ENCODE assay signal across 11 cellular contexts in the genomic region with DNA sequence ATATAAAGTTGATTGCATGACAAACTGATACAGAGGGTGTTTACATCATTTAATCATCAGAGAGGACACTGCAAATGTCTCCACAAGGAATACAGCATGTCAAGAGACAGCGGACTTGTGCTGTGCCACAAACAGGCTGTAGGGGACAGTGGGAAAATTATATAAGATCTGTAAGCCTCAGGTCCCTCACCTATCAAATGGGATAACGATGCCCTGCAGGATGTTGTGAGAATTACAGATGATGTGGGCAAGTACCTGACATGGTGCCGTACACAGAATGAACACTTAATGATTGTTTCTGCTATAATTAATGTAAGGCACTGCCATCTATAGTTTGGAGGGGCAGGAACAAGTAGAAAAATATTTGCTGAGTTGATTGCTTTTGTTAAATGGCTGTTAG.
DNase-seq lines count a peak whose midpoint lies in the region; ATAC-seq and TF ChIP-seq lines count a peak whose summit lies in the region.
"Had no signal": no experiment of that assay in that cellular context is flagged by ENCODE, and none has a peak within 500 bp of the region (broad histone marks: within the 10 kb centered on the region; RNA-seq: fewer than 3 reads in every experiment).

No MANE protein-coding gene starts in this region.

- DNase-seq in activated CD8-positive, alpha-beta T cell treated with anti-CD3 and anti-CD28 coated beads for 36 hours: no peak
- DNase-seq in activated CD8-positive, alpha-beta T cell treated with anti-CD3 and anti-CD28 coated beads, Interleukin-2, amount 10 ng/mL, durations not matched to agents 7 days and 5 days: no peak
- peak; percentile 71 for DNase-seq in NCI-H510A treated with DMSO at 0.1 percent for 48 hours (lab: John Stamatoyannopoulos, UW)
- no peak for DNase-seq in foreskin keratinocyte
- no peak for DNase-seq in type B pancreatic cell (ENCODE audit: extremely low spot score, unreplicated experiment)
- DNase-seq in NCI-H2107 (lab: John Stamatoyannopoulos, UW): no peak
- no peak for DNase-seq in activated CD4-positive, alpha-beta memory T cell treated with anti-CD3 and anti-CD28 coated beads for 36 hours
- no peak for DNase-seq in mucosa of gallbladder (ENCODE audit: low spot score)
- DNase-seq: KG1 had no signal

- POLR2A ChIA-PET in activated CD8-positive, alpha-beta T cell treated with anti-CD3 and anti-CD28 coated beads for 36 hours (lab: Charles Lee): no interaction called here
- POLR2A ChIA-PET in activated CD8-positive, alpha-beta T cell treated with anti-CD3 and anti-CD28 coated beads, Interleukin-2, amount 10 ng/mL, durations not matched to agents 7 days and 5 days (lab: Charles Lee): no interaction called here
- POLR2A ChIA-PET in activated CD4-positive, alpha-beta memory T cell treated with anti-CD3 and anti-CD28 coated beads for 36 hours (lab: Charles Lee): no interaction called here

- H3K27ac Mint-ChIP-seq in activated CD8-positive, alpha-beta T cell treated with anti-CD3 and anti-CD28 coated beads for 36 hours: no peak overlapping the region
- H3K27ac Mint-ChIP-seq in activated CD8-positive, alpha-beta T cell treated with anti-CD3 and anti-CD28 coated beads, Interleukin-2, amount 10 ng/mL, durations not matched to agents 7 days and 5 days: no peak overlapping the region
- H3K27ac Mint-ChIP-seq in type B pancreatic cell: peak overlapping the region; percentile 90
- no peak overlapping the region for H3K27ac Mint-ChIP-seq in activated CD4-positive, alpha-beta memory T cell treated with anti-CD3 and anti-CD28 coated beads for 36 hours
- H3K27ac Mint-ChIP-seq: activated naive CD8-positive, alpha-beta T cell treated with anti-CD3 and anti-CD28 coated beads for 36 hours had no signal

- no peaks in the 10 kb centered on the region for H3K36me3 Mint-ChIP-seq in activated CD8-positive, alpha-beta T cell treated with anti-CD3 and anti-CD28 coated beads for 36 hours (ENCODE audit: low read depth)
- no peaks in the 10 kb centered on the region for H3K36me3 Mint-ChIP-seq in activated CD8-positive, alpha-beta T cell treated with anti-CD3 and anti-CD28 coated beads, Interleukin-2, amount 10 ng/mL, durations not matched to agents 7 days and 5 days (ENCODE audit: low read depth)
- no peaks in the 10 kb centered on the region for H3K36me3 Mint-ChIP-seq in type B pancreatic cell
- H3K36me3 Mint-ChIP-seq in activated CD4-positive, alpha-beta memory T cell treated with anti-CD3 and anti-CD28 coated beads for 36 hours: no peaks in the 10 kb centered on the region
- H3K36me3 Mint-ChIP-seq: activated naive CD8-positive, alpha-beta T cell treated with anti-CD3 and anti-CD28 coated beads for 36 hours had no signal

- no peak for TF ChIP-seq CTCF in activated CD8-positive, alpha-beta T cell treated with anti-CD3 and anti-CD28 coated beads for 36 hours (IDR thresholded peaks at IDR 0.05)
- TF ChIP-seq CTCF in foreskin keratinocyte (conservative IDR thresholded peaks at IDR 0.05): peak; percentile 12
- TF ChIP-seq CTCF in type B pancreatic cell (conservative IDR thresholded peaks at IDR 0.05): peak; percentile 54

- H3K9me3 Mint-ChIP-seq in activated CD8-positive, alpha-beta T cell treated with anti-CD3 and anti-CD28 coated beads for 36 hours: no peaks in the 10 kb centered on the region
- H3K9me3 Mint-ChIP-seq in activated CD8-positive, alpha-beta T cell treated with anti-CD3 and anti-CD28 coated beads, Interleukin-2, amount 10 ng/mL, durations not matched to agents 7 days and 5 days (ENCODE audit: insufficient read depth): no peaks in the 10 kb centered on the region
- H3K9me3 Mint-ChIP-seq in type B pancreatic cell: no peaks in the 10 kb centered on the region
- H3K9me3 Mint-ChIP-seq in activated CD4-positive, alpha-beta memory T cell treated with anti-CD3 and anti-CD28 coated beads for 36 hours: no peaks in the 10 kb centered on the region
- H3K9me3 Mint-ChIP-seq: activated naive CD8-positive, alpha-beta T cell treated with anti-CD3 and anti-CD28 coated beads for 36 hours had no signal

- CTCF ChIA-PET in activated CD8-positive, alpha-beta T cell treated with anti-CD3 and anti-CD28 coated beads for 36 hours (lab: Charles Lee): no interaction called here
- CTCF ChIA-PET in activated CD8-positive, alpha-beta T cell treated with anti-CD3 and anti-CD28 coated beads, Interleukin-2, amount 10 ng/mL, durations not matched to agents 7 days and 5 days (lab: Charles Lee): no interaction called here
- CTCF ChIA-PET in activated CD4-positive, alpha-beta memory T cell treated with anti-CD3 and anti-CD28 coated beads for 36 hours (lab: Charles Lee): interaction anchor here (0.8 kb wide), 1 partner anchor 151 kb away, joined by 3 read pairs; no protein-coding TSS in a partner anchor

- no peak overlapping the region for H3K4me3 Mint-ChIP-seq in activated CD8-positive, alpha-beta T cell treated with anti-CD3 and anti-CD28 coated beads for 36 hours
- H3K4me3 Mint-ChIP-seq in activated CD8-positive, alpha-beta T cell treated with anti-CD3 and anti-CD28 coated beads, Interleukin-2, amount 10 ng/mL, durations not matched to agents 7 days and 5 days: no peak overlapping the region
- peak overlapping the region; percentile 16 for H3K4me3 Mint-ChIP-seq in type B pancreatic cell
- H3K4me3 Mint-ChIP-seq in activated CD4-positive, alpha-beta memory T cell treated with anti-CD3 and anti-CD28 coated beads for 36 hours: no peak overlapping the region
- H3K4me3 Mint-ChIP-seq: activated naive CD8-positive, alpha-beta T cell treated with anti-CD3 and anti-CD28 coated beads for 36 hours had no signal

- intact Hi-C loops in activated CD8-positive, alpha-beta T cell treated with anti-CD3 and anti-CD28 coated beads for 36 hours (cut with micrococcal nuclease): no loop called here
- intact Hi-C loops in activated CD4-positive, alpha-beta memory T cell treated with anti-CD3 and anti-CD28 coated beads for 36 hours (cut with micrococcal nuclease): no loop called here

- H3K4me1 Mint-ChIP-seq in activated CD8-positive, alpha-beta T cell treated with anti-CD3 and anti-CD28 coated beads for 36 hours (ENCODE audit: low read depth): peaks cover 11% of the 10 kb centered on the region
- H3K4me1 Mint-ChIP-seq in activated CD8-positive, alpha-beta T cell treated with anti-CD3 and anti-CD28 coated beads, Interleukin-2, amount 10 ng/mL, durations not matched to agents 7 days and 5 days (ENCODE audit: low read depth): peaks cover 10% of the 10 kb centered on the region
- H3K4me1 Mint-ChIP-seq in type B pancreatic cell (ENCODE audit: unreplicated experiment): peaks cover 14% of the 10 kb centered on the region
- H3K4me1 Mint-ChIP-seq in activated CD4-positive, alpha-beta memory T cell treated with anti-CD3 and anti-CD28 coated beads for 36 hours (ENCODE audit: low read depth): peaks cover 10% of the 10 kb centered on the region

- H3K27ac ChIP-seq in foreskin keratinocyte: no peak overlapping the region
- H3K27ac ChIP-seq: left lung had no signal

- no peaks in the 10 kb centered on the region for H3K27me3 Mint-ChIP-seq in activated CD8-positive, alpha-beta T cell treated with anti-CD3 and anti-CD28 coated beads for 36 hours
- H3K27me3 Mint-ChIP-seq in activated CD8-positive, alpha-beta T cell treated with anti-CD3 and anti-CD28 coated beads, Interleukin-2, amount 10 ng/mL, durations not matched to agents 7 days and 5 days (ENCODE audit: low read depth): no peaks in the 10 kb centered on the region
- H3K27me3 Mint-ChIP-seq in type B pancreatic cell: no peaks in the 10 kb centered on the region
- H3K27me3 Mint-ChIP-seq in activated CD4-positive, alpha-beta memory T cell treated with anti-CD3 and anti-CD28 coated beads for 36 hours: no peaks in the 10 kb centered on the region
- H3K27me3 Mint-ChIP-seq: activated naive CD8-positive, alpha-beta T cell treated with anti-CD3 and anti-CD28 coated beads for 36 hours had no signal

- peaks cover 23% of the 10 kb centered on the region for H3K4me1 ChIP-seq in foreskin keratinocyte

- peak; percentile 32 for ATAC-seq in activated CD8-positive, alpha-beta T cell treated with anti-CD3 and anti-CD28 coated beads for 36 hours
- ATAC-seq in activated CD8-positive, alpha-beta T cell treated with anti-CD3 and anti-CD28 coated beads, Interleukin-2, amount 10 ng/mL, durations not matched to agents 7 days and 5 days: no peak
- peak; percentile 34 for ATAC-seq in foreskin keratinocyte

- no peaks in the 10 kb centered on the region for H3K27me3 ChIP-seq in foreskin keratinocyte
- H3K27me3 ChIP-seq: left lung had no signal
